ENCODE assay signal across 15 cellular contexts in the genomic region with DNA sequence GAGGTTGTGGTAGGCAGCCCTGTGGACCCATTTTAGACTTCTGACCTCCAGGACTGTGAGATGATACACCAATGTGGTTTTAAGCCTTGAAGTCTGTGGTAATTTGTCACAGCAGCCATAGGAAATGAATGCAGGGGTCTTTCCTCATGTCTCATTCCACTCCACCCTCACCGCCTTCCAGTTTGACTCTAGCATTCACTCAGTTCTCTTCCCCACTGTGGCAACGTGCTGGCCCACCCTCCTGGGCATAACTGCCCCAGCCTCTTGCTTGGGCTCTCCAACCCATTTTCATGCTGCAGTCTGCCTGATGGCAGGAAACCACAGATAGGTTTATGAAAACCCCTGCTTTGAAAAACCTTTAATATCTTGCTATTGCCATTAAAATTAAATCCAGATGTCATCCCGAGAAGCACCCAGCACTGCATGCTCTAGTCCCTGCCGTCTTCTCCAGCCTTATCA. TPM values are rescaled to one million over a fixed set of nuclear protein-coding genes. Genes with fewer than 3 reads are reported as not detected.
DNase-seq lines count a peak whose midpoint lies in the region; ATAC-seq and TF ChIP-seq lines count a peak whose summit lies in the region.
"Had no signal": no experiment of that assay in that cellular context is flagged by ENCODE, and none has a peak within 500 bp of the region (broad histone marks: within the 10 kb centered on the region; RNA-seq: fewer than 3 reads in every experiment).

No MANE protein-coding gene starts in this region.

- no peak for DNase-seq in activated naive CD4-positive, alpha-beta T cell treated with anti-CD3 and anti-CD28 coated beads, Interleukin-2, amount 10 ng/mL, durations not matched to agents 7 days and 5 days
- DNase-seq in activated CD8-positive, alpha-beta T cell treated with anti-CD3 and anti-CD28 coated beads for 36 hours = peak; percentile 32
- DNase-seq in stimulated activated naive CD8-positive, alpha-beta T cell treated with anti-CD3 and anti-CD28 coated beads, Interleukin-15, amount 100 ng/mL, for 72 hours = peak in 1 of 2 donors; percentile 18
- no peak for DNase-seq in NCI-H226
- DNase-seq in HPDE6-E6E7 (ENCODE audit: extremely low spot score) = no peak
- DNase-seq in putamen (ENCODE audit: low spot score) = no peak
- DNase-seq: cortex of kidney, hypothalamus, NCI-H1105, OCI-M1, WERI-Rb-1 had no signal

- intact Hi-C loops in activated CD8-positive, alpha-beta T cell treated with anti-CD3 and anti-CD28 coated beads for 36 hours (cut with micrococcal nuclease) = no loop called here

- H3K36me3 Mint-ChIP-seq in activated naive CD4-positive, alpha-beta T cell treated with anti-CD3 and anti-CD28 coated beads, Interleukin-2, amount 50 U/mL, for 24 hours = no peaks in the 10 kb centered on the region
- H3K36me3 Mint-ChIP-seq in activated naive CD4-positive, alpha-beta T cell treated with anti-CD3 and anti-CD28 coated beads, Interleukin-2, amount 10 ng/mL, durations not matched to agents 7 days and 5 days = no peaks in the 10 kb centered on the region
- no peaks in the 10 kb centered on the region for H3K36me3 Mint-ChIP-seq in activated CD8-positive, alpha-beta T cell treated with anti-CD3 and anti-CD28 coated beads for 36 hours (ENCODE audit: low read depth)

- H3K27ac Mint-ChIP-seq in activated naive CD4-positive, alpha-beta T cell treated with anti-CD3 and anti-CD28 coated beads, Interleukin-2, amount 50 U/mL, for 24 hours = peak overlapping the region; percentile 68
- no peak overlapping the region for H3K27ac Mint-ChIP-seq in activated naive CD4-positive, alpha-beta T cell treated with anti-CD3 and anti-CD28 coated beads, Interleukin-2, amount 10 ng/mL, durations not matched to agents 7 days and 5 days
- H3K27ac Mint-ChIP-seq in activated CD8-positive, alpha-beta T cell treated with anti-CD3 and anti-CD28 coated beads for 36 hours = no peak overlapping the region
- no peak overlapping the region for H3K27ac Mint-ChIP-seq in stimulated activated naive CD8-positive, alpha-beta T cell treated with anti-CD3 and anti-CD28 coated beads, Interleukin-15, amount 100 ng/mL, for 72 hours
- H3K27ac Mint-ChIP-seq: IgD-negative memory B cell had no signal

- H3K9me3 Mint-ChIP-seq in activated naive CD4-positive, alpha-beta T cell treated with anti-CD3 and anti-CD28 coated beads, Interleukin-2, amount 50 U/mL, for 24 hours = no peaks in the 10 kb centered on the region
- H3K9me3 Mint-ChIP-seq in activated naive CD4-positive, alpha-beta T cell treated with anti-CD3 and anti-CD28 coated beads, Interleukin-2, amount 10 ng/mL, durations not matched to agents 7 days and 5 days = no peaks in the 10 kb centered on the region
- no peaks in the 10 kb centered on the region for H3K9me3 Mint-ChIP-seq in activated CD8-positive, alpha-beta T cell treated with anti-CD3 and anti-CD28 coated beads for 36 hours
- H3K9me3 Mint-ChIP-seq in stimulated activated naive CD8-positive, alpha-beta T cell treated with anti-CD3 and anti-CD28 coated beads, Interleukin-15, amount 100 ng/mL, for 72 hours = no peaks in the 10 kb centered on the region
- H3K9me3 Mint-ChIP-seq: IgD-negative memory B cell had no signal

- no peak for TF ChIP-seq CTCF in activated CD8-positive, alpha-beta T cell treated with anti-CD3 and anti-CD28 coated beads for 36 hours (IDR thresholded peaks at IDR 0.05)

- ATAC-seq in HG02588 (IDR thresholded peaks at IDR 0.05; ENCODE audit: unreplicated experiment) = peak; percentile 41
- peak; percentile 82 for ATAC-seq in activated CD8-positive, alpha-beta T cell treated with anti-CD3 and anti-CD28 coated beads for 36 hours
- ATAC-seq in stimulated activated naive CD8-positive, alpha-beta T cell treated with anti-CD3 and anti-CD28 coated beads, Interleukin-15, amount 100 ng/mL, for 72 hours = peak; percentile 87
- ATAC-seq: esophagus mucosa had no signal

- POLR2A ChIA-PET in activated CD8-positive, alpha-beta T cell treated with anti-CD3 and anti-CD28 coated beads for 36 hours (lab: Charles Lee) = no interaction called here

- no peaks in the 10 kb centered on the region for H3K27me3 Mint-ChIP-seq in activated naive CD4-positive, alpha-beta T cell treated with anti-CD3 and anti-CD28 coated beads, Interleukin-2, amount 50 U/mL, for 24 hours
- peaks cover 12% of the 10 kb centered on the region for H3K27me3 Mint-ChIP-seq in activated naive CD4-positive, alpha-beta T cell treated with anti-CD3 and anti-CD28 coated beads, Interleukin-2, amount 10 ng/mL, durations not matched to agents 7 days and 5 days
- H3K27me3 Mint-ChIP-seq in activated CD8-positive, alpha-beta T cell treated with anti-CD3 and anti-CD28 coated beads for 36 hours = no peaks in the 10 kb centered on the region
- H3K27me3 Mint-ChIP-seq in stimulated activated naive CD8-positive, alpha-beta T cell treated with anti-CD3 and anti-CD28 coated beads, Interleukin-15, amount 100 ng/mL, for 72 hours = peaks cover 11% of the 10 kb centered on the region
- H3K27me3 Mint-ChIP-seq: IgD-negative memory B cell had no signal

- H3K4me3 Mint-ChIP-seq in activated naive CD4-positive, alpha-beta T cell treated with anti-CD3 and anti-CD28 coated beads, Interleukin-2, amount 50 U/mL, for 24 hours = no peak overlapping the region
- H3K4me3 Mint-ChIP-seq in activated naive CD4-positive, alpha-beta T cell treated with anti-CD3 and anti-CD28 coated beads, Interleukin-2, amount 10 ng/mL, durations not matched to agents 7 days and 5 days = no peak overlapping the region
- H3K4me3 Mint-ChIP-seq in activated CD8-positive, alpha-beta T cell treated with anti-CD3 and anti-CD28 coated beads for 36 hours = no peak overlapping the region
- H3K4me3 Mint-ChIP-seq in stimulated activated naive CD8-positive, alpha-beta T cell treated with anti-CD3 and anti-CD28 coated beads, Interleukin-15, amount 100 ng/mL, for 72 hours = no peak overlapping the region
- H3K4me3 Mint-ChIP-seq: IgD-negative memory B cell had no signal

- no peaks in the 10 kb centered on the region for H3K4me1 Mint-ChIP-seq in activated naive CD4-positive, alpha-beta T cell treated with anti-CD3 and anti-CD28 coated beads, Interleukin-2, amount 50 U/mL, for 24 hours
- H3K4me1 Mint-ChIP-seq in activated naive CD4-positive, alpha-beta T cell treated with anti-CD3 and anti-CD28 coated beads, Interleukin-2, amount 10 ng/mL, durations not matched to agents 7 days and 5 days = no peaks in the 10 kb centered on the region
- peaks cover 1% of the 10 kb centered on the region for H3K4me1 Mint-ChIP-seq in activated CD8-positive, alpha-beta T cell treated with anti-CD3 and anti-CD28 coated beads for 36 hours (ENCODE audit: low read depth)
- peaks cover 6% of the 10 kb centered on the region for H3K4me1 Mint-ChIP-seq in stimulated activated naive CD8-positive, alpha-beta T cell treated with anti-CD3 and anti-CD28 coated beads, Interleukin-15, amount 100 ng/mL, for 72 hours

- CTCF ChIA-PET in activated naive CD4-positive, alpha-beta T cell treated with anti-CD3 and anti-CD28 coated beads, Interleukin-2, amount 10 ng/mL, durations not matched to agents 7 days and 5 days (lab: Charles Lee) = no interaction called here
- CTCF ChIA-PET in activated CD8-positive, alpha-beta T cell treated with anti-CD3 and anti-CD28 coated beads for 36 hours (lab: Charles Lee) = no interaction called here

RNA-seq across cellular contexts. Expression of a gene that starts 7.3 kb away (rescaled TPM):
- 10 to 100 TPM; 44.9 to 45.8 TPM for total RNA-seq in activated CD8-positive, alpha-beta T cell treated with anti-CD3 and anti-CD28 coated beads for 36 hours

RNA-seq across cellular contexts. Expression of a gene that starts 9.2 kb away (rescaled TPM):
- not detected for total RNA-seq in activated CD8-positive, alpha-beta T cell treated with anti-CD3 and anti-CD28 coated beads for 36 hours
- total RNA-seq: esophagus mucosa had no signal
